In the genomic region with DNA sequence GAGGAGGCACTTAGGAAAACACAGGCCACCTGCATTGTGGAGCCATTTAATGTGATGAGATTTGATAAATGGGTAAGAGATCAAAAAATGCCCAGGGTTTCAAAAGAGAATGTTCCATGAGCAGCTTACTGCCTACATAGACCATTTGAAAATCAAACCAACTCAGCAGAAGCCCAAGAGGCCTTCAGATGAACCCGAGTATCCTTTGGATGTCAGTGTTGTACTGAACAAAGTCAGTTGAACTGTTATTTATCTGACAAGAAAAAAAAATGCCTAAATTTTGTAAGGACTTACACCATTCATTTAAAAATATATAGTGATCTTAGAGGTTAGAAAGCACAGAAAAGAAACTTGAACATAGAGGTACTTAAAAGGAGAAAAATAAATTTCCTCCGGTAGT, we compare ENCODE assay signal across 14 cellular contexts.
DNase-seq lines count a peak whose midpoint lies in the region; ATAC-seq, FAIRE-seq and TF ChIP-seq lines count a peak whose summit lies in the region.
"Had no signal": no experiment of that assay in that cellular context is flagged by ENCODE, and none has a peak within 500 bp of the region (broad histone marks: within the 10 kb centered on the region; RNA-seq: fewer than 3 reads in every experiment).

No MANE protein-coding gene starts in this region.

- H3K9me3 ChIP-seq in BLaER1: no peaks in the 10 kb centered on the region
- H3K9me3 ChIP-seq in SU-DHL-6 (ENCODE audit: insufficient read depth, low read length): no peaks in the 10 kb centered on the region
- no peaks in the 10 kb centered on the region for H3K9me3 ChIP-seq in iPS-18a (ENCODE audit: control insufficient read depth, low read depth, low read length)
- H3K9me3 ChIP-seq: stomach had no signal

- FAIRE-seq in GM12891 (lab: Jason Lieb, UNC): no peak
- FAIRE-seq: HTR-8/SVneo had no signal

- H3K27me3 ChIP-seq in BLaER1 (no peaks in the 10 kb centered on the region), HL-60 (ENCODE audit: insufficient read depth, poor library complexity, severe bottlenecking) (no peaks in the 10 kb centered on the region), SU-DHL-6 (ENCODE audit: low read length) (no peaks in the 10 kb centered on the region), iPS-18a (ENCODE audit: control insufficient read depth, insufficient read depth, low read length) (no peaks in the 10 kb centered on the region)
- H3K27me3 ChIP-seq: stomach had no signal

- H3K27ac ChIP-seq in BLaER1 (no peak overlapping the region), HL-60 (replicated peaks) (peak overlapping the region; percentile 96), SU-DHL-6 (ENCODE audit: low read depth, low read length) (no peak overlapping the region), iPS-18a (ENCODE audit: low read length) (no peak overlapping the region)
- H3K27ac ChIP-seq: C4-2B, stomach had no signal

- TF ChIP-seq POLR2A in GM12891 (IDR thresholded peaks at IDR 0.05; ENCODE audit: low read depth, low read length): no peak

- TF ChIP-seq CTCF in HL-60 (IDR thresholded peaks at IDR 0.05; ENCODE audit: insufficient read depth, low read length): no peak
- no peak for TF ChIP-seq CTCF in SU-DHL-6 (IDR thresholded peaks at IDR 0.05; ENCODE audit: insufficient read depth, low read length, poor library complexity, severe bottlenecking)

- no peak overlapping the region for H3K9ac ChIP-seq in BLaER1
- peak overlapping the region; percentile 68; the same call in 1 of the 2 replicates for H3K9ac ChIP-seq in SU-DHL-6 (ENCODE audit: low read length)
- H3K9ac ChIP-seq in iPS-18a (ENCODE audit: low read length): no peak overlapping the region

- H3K79me2 ChIP-seq in SU-DHL-6 (ENCODE audit: insufficient read depth, low read length): peaks cover 9% of the 10 kb centered on the region

- DNase-seq in HL-60 (ENCODE audit: low read depth in 1 of 2, low spot score in 1 of 2) (peak in 1 of 2 experiments; percentile 23), sciatic nerve (ENCODE audit: low spot score) (no peak), COLO829 (ENCODE audit: low spot score) (no peak), GM12891 (ENCODE audit: insufficient read length, low spot score) (no peak), kidney glomerular epithelial cell (lab: John Stamatoyannopoulos, UW) (no peak)
- DNase-seq: activated T-cell treated with anti-CD3 and anti-CD28 coated beads, Interleukin-2, amount 50 U/mL, for 72 hours; NCI-H1417 treated with DMSO at 0.1 percent for 48 hours; stomach; T-cell had no signal

- H3K4me3 ChIP-seq in BLaER1 (no peak overlapping the region), HL-60 (replicated peaks; ENCODE audit: insufficient read depth, low read length) (no peak overlapping the region), SU-DHL-6 (ENCODE audit: insufficient read depth, low read length, poor library complexity, severe bottlenecking) (peak overlapping the region; percentile 76), iPS-18a (ENCODE audit: low read length) (peak overlapping the region; percentile 92)

- H3K4me2 ChIP-seq in BLaER1: peak overlapping the region; percentile 84
- H3K4me2 ChIP-seq in SU-DHL-6 (ENCODE audit: low read depth, low read length, poor library complexity, severe bottlenecking): peak overlapping the region; percentile 91

- H4K20me1 ChIP-seq in BLaER1: no peaks in the 10 kb centered on the region
- no peaks in the 10 kb centered on the region for H4K20me1 ChIP-seq in SU-DHL-6 (ENCODE audit: low read depth, low read length)

- no peak overlapping the region for H2AFZ ChIP-seq in SU-DHL-6 (ENCODE audit: low read depth, low read length, severe bottlenecking)

- intact Hi-C loops in sciatic nerve (cut with DNase I): no loop called here

- H3K4me1 ChIP-seq in BLaER1: peaks cover 19% of the 10 kb centered on the region
- H3K4me1 ChIP-seq in iPS-18a (ENCODE audit: control insufficient read depth, low read depth, low read length): peaks cover 4% of the 10 kb centered on the region

- no peaks in the 10 kb centered on the region for H3K9me2 ChIP-seq in SU-DHL-6 (replicated peaks; ENCODE audit: insufficient read depth, low read length)

- H3F3A ChIP-seq in SU-DHL-6 (ENCODE audit: insufficient read depth): no peaks in the 10 kb centered on the region; the same call in 1 of the 2 replicates

- ATAC-seq in sciatic nerve: no peak
- ATAC-seq: activated T-cell treated with anti-CD3 and anti-CD28 coated beads, Interleukin-2, amount 50 U/mL, for 72 hours; T-cell had no signal

- H3K36me3 ChIP-seq in BLaER1 (no peaks in the 10 kb centered on the region), SU-DHL-6 (ENCODE audit: low read length) (peaks cover 14% of the 10 kb centered on the region), iPS-18a (ENCODE audit: control insufficient read depth, low read depth, low read length) (no peaks in the 10 kb centered on the region)
- H3K36me3 ChIP-seq: stomach had no signal

TF ChIP-seq in GM12891, 5 proteins besides CTCF, POLR2A, EP300 and RAD21:
- TF ChIP-seq SPI1 (IDR thresholded peaks at IDR 0.05; ENCODE audit: low read depth, low read length): no peak
- TF ChIP-seq POU2F2 (IDR thresholded peaks at IDR 0.05; ENCODE audit: low read depth, low read length): no peak
- TF ChIP-seq PAX5 (IDR thresholded peaks at IDR 0.05; ENCODE audit: insufficient read depth, low read length, severe bottlenecking): no peak
- TF ChIP-seq POLR2AphosphoS5 (IDR thresholded peaks at IDR 0.05; ENCODE audit: low read depth, low read length): no peak
- no peak for TF ChIP-seq TAF1 (IDR thresholded peaks at IDR 0.05; ENCODE audit: low read depth, low read length)
TF ChIP-seq in GM12891: peak in this region for 0.

Comparison
In these comparisons a context has a peak if more than half of its experiments do, and no peak if none do; other contexts are left out.
1. H3K4me3 ChIP-seq: peak in SU-DHL-6 (single experiment) and iPS-18a (single experiment); none in BLaER1 (single experiment) and HL-60 (single experiment).